Comparison of ENCODE assay signal across 8 cellular contexts in genomic region chr2:109613922-109614714, GRCh38.
DNase-seq lines count a peak whose midpoint lies in the region; ATAC-seq lines count a peak whose summit lies in the region.

TSS of gene SEPTIN10 (minus strand) at chr2:109613966. CDS start at chr2:109613827, 139 bp downstream.
TSS of gene SOWAHC (plus strand) at chr2:109614364. CDS start at chr2:109614490, 126 bp downstream.

- no peaks in the 10 kb centered on the region for H3K9me3 Mint-ChIP-seq in effector memory CD8-positive, alpha-beta T cell

- peak within 1 kb of the TSS; percentile 77 to 80 for H3K4me3 Mint-ChIP-seq in effector memory CD8-positive, alpha-beta T cell

- DNase-seq in NCI-H146 (lab: John Stamatoyannopoulos, UW): peak; percentile 40
- DNase-seq in NCI-H146 treated with DMSO at 0.1 percent for 48 hours (lab: John Stamatoyannopoulos, UW; ENCODE audit: unreplicated experiment): no peak
- peak; percentile 94 to 96 for DNase-seq in NCI-H524 (lab: John Stamatoyannopoulos, UW)
- peak; percentile 49 to 62 (median 51) for DNase-seq in activated CD8-positive, alpha-beta memory T cell treated with anti-CD3 and anti-CD28 coated beads for 48 hours (ENCODE audit: low read depth in 2 of 3, low spot score in 2 of 3)
- peak; percentile 30 to 53 (median 44) for DNase-seq in effector memory CD8-positive, alpha-beta T cell
- peak; percentile 97 for DNase-seq in medulla oblongata (ENCODE audit: extremely low spot score)
- DNase-seq in stimulated activated CD4-positive, alpha-beta T cell treated with anti-CD3 and anti-CD28 coated beads, TNF-alpha, amount 100 ng/mL, for 24 hours (ENCODE audit: low read depth in 3 of 3): peak; percentile 46 to 77 (median 61)

- H3K4me1 Mint-ChIP-seq in effector memory CD8-positive, alpha-beta T cell (ENCODE audit: low read depth in 2 of 2): peaks cover 2 to 4% of the 10 kb centered on the region in 2 donors

- peaks cover 6% of the 10 kb centered on the region for H3K36me3 Mint-ChIP-seq in effector memory CD8-positive, alpha-beta T cell (ENCODE audit: insufficient read depth)

- peak; percentile 77 for ATAC-seq in HG03108 (IDR thresholded peaks at IDR 0.05; ENCODE audit: unreplicated experiment)
- ATAC-seq in effector memory CD8-positive, alpha-beta T cell (replicated peaks): peak; percentile 85

- H3K27me3 Mint-ChIP-seq in effector memory CD8-positive, alpha-beta T cell: peaks cover 54 to 65% of the 10 kb centered on the region in 2 donors

- H3K27ac Mint-ChIP-seq in effector memory CD8-positive, alpha-beta T cell: no peak within 1 kb of the TSS
